ENCODE assay signal across 25 cellular contexts in the genomic region with DNA sequence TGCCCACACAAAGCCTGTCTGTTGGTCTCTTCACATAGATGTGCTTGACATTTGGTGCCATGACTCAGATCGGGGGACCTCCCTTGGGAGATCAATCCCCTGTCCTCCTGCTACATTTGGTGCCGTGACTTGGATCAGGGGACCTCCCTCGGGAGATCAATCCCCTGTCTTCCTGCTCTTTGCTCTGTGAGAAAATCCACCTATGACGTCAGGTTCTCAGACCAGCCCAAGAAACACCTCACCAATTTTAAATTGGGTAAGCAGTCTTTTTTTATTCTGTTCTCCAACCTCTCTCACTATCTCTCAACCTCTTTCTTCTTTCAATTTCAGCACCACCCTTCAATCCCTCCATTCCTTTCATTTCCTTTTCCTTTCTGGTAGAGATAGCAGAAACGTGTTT.
"Had no signal": no experiment of that assay in that cellular context is flagged by ENCODE, and none has a peak within 500 bp of the region (broad histone marks: within the 10 kb centered on the region; RNA-seq: fewer than 3 reads in every experiment).

No MANE protein-coding gene starts in this region.

- H3K9ac ChIP-seq: parathyroid adenoma had no signal

- H3K4me3 ChIP-seq: right atrium auricular region, suprapubic skin, tibial artery had no signal

- H3K27me3 ChIP-seq: right atrium auricular region, suprapubic skin, tibial artery had no signal

- H3K36me3 ChIP-seq: right atrium auricular region, suprapubic skin, tibial artery had no signal

- DNase-seq: activated CD4-positive, alpha-beta memory T cell treated with anti-CD3 and anti-CD28 coated beads for 36 hours; activated CD4-positive, alpha-beta T cell treated with anti-CD3 and anti-CD28 coated beads for 48 hours; activated CD8-positive, alpha-beta memory T cell treated with anti-CD3 and anti-CD28 coated beads, Interleukin-2, amount 50 U/mL, for 48 hours; activated gamma-delta T cell; activated naive CD4-positive, alpha-beta T cell treated with anti-CD3 and anti-CD28 coated beads, Interleukin-2, amount 10 ng/mL, durations not matched to agents 7 days and 5 days; activated T-cell treated with anti-CD3 and anti-CD28 coated beads, Interleukin-2, amount 50 U/mL, for 24 hours; amygdala; central memory CD4-positive, alpha-beta T cell; head of caudate nucleus; immature natural killer cell; kidney; left colon; naive B cell; occipital lobe; stimulated activated CD4-positive, alpha-beta T cell treated with anti-CD3 and anti-CD28 coated beads, Interleukin-15, amount 100 ng/mL, for 24 hours; stimulated activated CD4-positive, alpha-beta T cell treated with anti-CD3 and anti-CD28 coated beads, Interleukin-2, amount 100 ng/mL, for 24 hours; stimulated activated naive B cell treated with anti-CD40 and anti-IgM and Interleukin-4, amounts not matched to agents 10 μg/mL and 1 μg/mL and 100 μg/mL, for 72 hours; tibial artery had no signal

- H3K9me3 ChIP-seq: right atrium auricular region, suprapubic skin, tibial artery had no signal

- H3K79me2 ChIP-seq: parathyroid adenoma had no signal

- ATAC-seq: activated CD4-positive, CD25-positive, alpha-beta regulatory T cell treated with anti-CD3 and anti-CD28 coated beads, Interleukin-2, amount 50 U/mL, for 24 hours; left colon; stimulated activated naive B cell treated with anti-CD40 and anti-IgM and Interleukin-4, amounts not matched to agents 10 μg/mL and 1 μg/mL and 100 μg/mL, for 72 hours had no signal

- H3K27ac ChIP-seq: parathyroid adenoma, right atrium auricular region, suprapubic skin, tibial artery, VCaP had no signal

- FAIRE-seq: endothelial cell of umbilical vein, kidney, TTC549 had no signal

- H3K4me1 ChIP-seq: parathyroid adenoma, right atrium auricular region, suprapubic skin, tibial artery had no signal

- H2AFZ ChIP-seq: parathyroid adenoma had no signal
